ENCODE assay signal across 12 cellular contexts in genomic region chr2:33426666-33427231, GRCh38. TPM values are rescaled to one million over a fixed set of nuclear protein-coding genes. Genes with fewer than 3 reads are reported as not detected.
DNase-seq lines count a peak whose midpoint lies in the region; ATAC-seq, FAIRE-seq and TF ChIP-seq lines count a peak whose summit lies in the region.
"Had no signal": no experiment of that assay in that cellular context is flagged by ENCODE, and none has a peak within 500 bp of the region (broad histone marks: within the 10 kb centered on the region; RNA-seq: fewer than 3 reads in every experiment).

No MANE protein-coding gene starts in this region.

- no peaks in the 10 kb centered on the region for H3K36me3 ChIP-seq in bronchial epithelial cell (ENCODE audit: control insufficient read depth, insufficient read depth, low read length)
- no peaks in the 10 kb centered on the region for H3K36me3 ChIP-seq in lung (ENCODE audit: control insufficient read depth in 2 of 2, insufficient read depth in 2 of 2, low read length in 2 of 2)

- DNase-seq in Daoy (ENCODE audit: low read depth) (peak; percentile 75), NCI-H2029 treated with DMSO at 0.1 percent for 48 hours (lab: John Stamatoyannopoulos, UW) (peak; percentile 71), bronchial epithelial cell (ENCODE audit: low read depth) (peak; percentile 33), lung (ENCODE audit: low spot score) (peak; percentile 77), DMS153 treated with DMSO at 0.1 percent for 48 hours (lab: John Stamatoyannopoulos, UW; ENCODE audit: unreplicated experiment) (no peak)
- DNase-seq in activated T-cell treated with anti-CD3 and anti-CD28 coated beads, Interleukin-2, amount 50 U/mL, for 4 hours = no peak
- DNase-seq: activated CD4-positive, alpha-beta T cell treated with anti-CD3 and anti-CD28 coated beads, Interleukin-2, amount 50 U/mL, for 4 hours; KG1 had no signal

- H3K27me3 ChIP-seq in bronchial epithelial cell (ENCODE audit: control insufficient read depth, insufficient read depth, low read length) (no peaks in the 10 kb centered on the region), lung (ENCODE audit: control insufficient read depth, insufficient read depth) (no peaks in the 10 kb centered on the region)

- H3K27ac ChIP-seq in lung (ENCODE audit: low read depth in 1 of 2, low read length in 1 of 2) = no peak overlapping the region

- no peaks in the 10 kb centered on the region for H3K27me3 Mint-ChIP-seq in activated T-cell treated with anti-CD3 and anti-CD28 coated beads, Interleukin-2, amount 50 U/mL, for 4 hours (ENCODE audit: low read depth)

- H3K9me3 Mint-ChIP-seq in activated T-cell treated with anti-CD3 and anti-CD28 coated beads, Interleukin-2, amount 50 U/mL, for 4 hours = no peaks in the 10 kb centered on the region

- WGBS in lung, 2 donors = 71 to 76% methylated on average over 3 of the region's 3 CpGs

- no peak for FAIRE-seq in bronchial epithelial cell (lab: Jason Lieb, UNC)
- FAIRE-seq: G401.6 had no signal

- H3K4me1 ChIP-seq in lung (ENCODE audit: control insufficient read depth in 2 of 2, insufficient read depth in 2 of 2, low read length in 2 of 2) = peaks cover 3 to 5% of the 10 kb centered on the region in 2 donors

- H3K9me3 ChIP-seq in lung (ENCODE audit: control insufficient read depth in 2 of 2, insufficient read depth in 1 of 2, low read length in 1 of 2) = no peaks in the 10 kb centered on the region

- H3K4me1 Mint-ChIP-seq in activated T-cell treated with anti-CD3 and anti-CD28 coated beads, Interleukin-2, amount 50 U/mL, for 4 hours (ENCODE audit: low read depth) = no peaks in the 10 kb centered on the region
- H3K4me1 Mint-ChIP-seq: neural crest cell had no signal

- no peak overlapping the region for H3K4me3 Mint-ChIP-seq in activated T-cell treated with anti-CD3 and anti-CD28 coated beads, Interleukin-2, amount 50 U/mL, for 4 hours
- H3K4me3 Mint-ChIP-seq: neural crest cell had no signal

- ATAC-seq in lung (ENCODE audit: insufficient read depth, low FRiP score) (peak; percentile 34), GM18907 (IDR thresholded peaks at IDR 0.05; ENCODE audit: unreplicated experiment) (no peak), GM18498 (IDR thresholded peaks at IDR 0.05; ENCODE audit: unreplicated experiment) (no peak)
- ATAC-seq in activated T-cell treated with anti-CD3 and anti-CD28 coated beads, Interleukin-2, amount 50 U/mL, for 4 hours = no peak

- no peak overlapping the region for H3K4me3 ChIP-seq in bronchial epithelial cell (ENCODE audit: low read depth, low read length)
- H3K4me3 ChIP-seq in lung = no peak overlapping the region

- TF ChIP-seq CTCF in bronchial epithelial cell (IDR thresholded peaks at IDR 0.05; ENCODE audit: insufficient read depth, low read length, severe bottlenecking) (no peak), lung (IDR thresholded peaks at IDR 0.05; ENCODE audit: control extremely low read depth, extremely low read depth) (no peak)

- H3K36me3 Mint-ChIP-seq in activated T-cell treated with anti-CD3 and anti-CD28 coated beads, Interleukin-2, amount 50 U/mL, for 4 hours (ENCODE audit: insufficient read depth) = no peaks in the 10 kb centered on the region

RNA-seq across cellular contexts. Expression of gene RASGRP3, which starts 49.7 kb away (rescaled TPM):
- 3.2 and 6.7 TPM in 2 replicates for total RNA-seq in Daoy (2014; rRNA removed; shearing (Covaris generic))
- total RNA-seq in bronchial epithelial cell (0.38 and 0.79 TPM in 2 replicates), lung (10 to 100 TPM; 14.7 to 36.6 TPM)
- 1 to 10 TPM; 3.6 to 6.3 TPM for polyA plus RNA-seq in lung
- 1 to 10 TPM; 2.4 to 4.1 (median 2.8) TPM for total RNA-seq in activated T-cell treated with anti-CD3 and anti-CD28 coated beads, Interleukin-2, amount 50 U/mL, for 4 hours

Comparison
In these comparisons a context has a peak if more than half of its experiments do, and no peak if none do; other contexts are left out.
1. DNase-seq: peak in Daoy (single experiment), NCI-H2029 treated with DMSO at 0.1 percent for 48 hours (single experiment), bronchial epithelial cell (single experiment) and lung (single experiment); none in DMS153 treated with DMSO at 0.1 percent for 48 hours (single experiment) and activated T-cell treated with anti-CD3 and anti-CD28 coated beads, Interleukin-2, amount 50 U/mL, for 4 hours (single experiment).